ENCODE assay signal across 6 cellular contexts in genomic region chr7:129833353-129833752, GRCh38.
DNase-seq lines count a peak whose midpoint lies in the region; ATAC-seq, FAIRE-seq and TF ChIP-seq lines count a peak whose summit lies in the region.
"Not testable (repeated sequence)": the region's sequence is repeated elsewhere in the genome, so short reads cannot be mapped to it uniquely, and the experiment has no call there.

No MANE protein-coding gene starts in this region.

- H4K8ac ChIP-seq in mesenchymal stem cell (ENCODE audit: low read length), result not testable (repeated sequence)

- not testable (repeated sequence) for H3K4me2 ChIP-seq in HCT116 (ENCODE audit: low read length); endothelial cell of umbilical vein (ENCODE audit: insufficient read depth, low read length); mesenchymal stem cell (ENCODE audit: low read length, poor library complexity, severe bottlenecking)

- H3K9me2 ChIP-seq in HCT116 (ENCODE audit: insufficient read depth), result not testable (repeated sequence)

- H2BK15ac ChIP-seq in mesenchymal stem cell (ENCODE audit: low read depth, poor library complexity, severe bottlenecking), result not testable (repeated sequence)

- dilution Hi-C loops in endothelial cell of umbilical vein (cut with MboI; ENCODE audit: extremely low pct_ligation_motif_present, low sequenced_read_pairs), result not testable (repeated sequence)

- not testable (repeated sequence) for H3K4me3 Mint-ChIP-seq in osteocyte (ENCODE audit: unreplicated experiment)

- not testable (repeated sequence) for H3K18ac ChIP-seq in mesenchymal stem cell (ENCODE audit: low read depth in 1 of 2, low read length in 2 of 2)

- TF ChIP-seq CTCF in HCT116 (IDR thresholded peaks at IDR 0.05 in 2 of 3, conservative IDR thresholded peaks at IDR 0.05 in 1 of 3; ENCODE audit: borderline replicate concordance in 1 of 3, insufficient read depth in 1 of 3, low read depth in 2 of 3, low read length in 2 of 3); ascending aorta (IDR thresholded peaks at IDR 0.05); endothelial cell of umbilical vein (IDR thresholded peaks at IDR 0.05; ENCODE audit: extremely low read depth in 1 of 2, insufficient read depth in 1 of 2, low read depth in 1 of 2, low read length in 2 of 2); osteocyte (IDR thresholded peaks at IDR 0.05): not testable (repeated sequence)

- H3K79me2 ChIP-seq in HCT116 (ENCODE audit: insufficient read depth, low read length); endothelial cell of umbilical vein (ENCODE audit: control insufficient read depth, insufficient read depth, low read length): not testable (repeated sequence)

- not testable (repeated sequence) for H3K36me3 ChIP-seq in HCT116 (ENCODE audit: control insufficient read depth in 1 of 2, insufficient read depth in 2 of 2, low read length in 2 of 2); SK-N-MC (ENCODE audit: insufficient read depth, low read length); ascending aorta
- H3K36me3 ChIP-seq in endothelial cell of umbilical vein (ENCODE audit: control insufficient read depth in 2 of 2, extremely low read depth in 1 of 2, insufficient read depth in 2 of 2, low read length in 2 of 2) (peaks cover 5 to 30% of the 10 kb centered on the region in 2 experiments), mesenchymal stem cell (ENCODE audit: control insufficient read depth in 1 of 2, insufficient read depth in 2 of 2, low read depth in 1 of 2, low read length in 2 of 2) (peaks cover 35 to 63% of the 10 kb centered on the region in 2 experiments)

- WGBS in mesenchymal stem cell, result 84% methylated on average over 5 of the region's 6 CpGs

- not testable (repeated sequence) for H2BK5ac ChIP-seq in mesenchymal stem cell (ENCODE audit: low read depth, low read length, poor library complexity, severe bottlenecking)

- POLR2A ChIA-PET in HCT116 (lab: Charles Lee); endothelial cell of umbilical vein (lab: Charles Lee): not testable (repeated sequence)

- H2BK12ac ChIP-seq in mesenchymal stem cell (ENCODE audit: low read length in 2 of 2), result not testable (repeated sequence)

- not testable (repeated sequence) for ATAC-seq in HCT116

- intact Hi-C loops in HCT116 (cut with micrococcal nuclease); ascending aorta (cut with DNase I); endothelial cell of umbilical vein (cut with micrococcal nuclease): not testable (repeated sequence)

- not testable (repeated sequence) for H2AK5ac ChIP-seq in mesenchymal stem cell (ENCODE audit: low read length, severe bottlenecking)

- not testable (repeated sequence) for DNase-seq in HCT116 (ENCODE audit: low read depth, low spot score); SK-N-MC (ENCODE audit: low read depth, low spot score); ascending aorta (ENCODE audit: low spot score in 2 of 2); endothelial cell of umbilical vein (ENCODE audit: low read depth, low spot score); mesenchymal stem cell; osteocyte (ENCODE audit: extremely low spot score, unreplicated experiment)

- not testable (repeated sequence) for H3K14ac ChIP-seq in mesenchymal stem cell (ENCODE audit: low read length in 2 of 2)

- peak overlapping the region; percentile 79 for H3K27ac Mint-ChIP-seq in osteocyte (ENCODE audit: unreplicated experiment)

- H3K27ac ChIP-seq in HCT116 (ENCODE audit: low read depth, low read length) (peak overlapping the region; percentile 95; the same call in 1 of the 2 replicates), SK-N-MC (peak overlapping the region; percentile 26; the same call in 1 of the 2 replicates), ascending aorta (peak overlapping the region; percentile 11 to 34), mesenchymal stem cell (ENCODE audit: low read length, poor library complexity, severe bottlenecking) (peak overlapping the region; percentile 61)
- not testable (repeated sequence) for H3K27ac ChIP-seq in endothelial cell of umbilical vein (ENCODE audit: insufficient read depth, low read depth, low read length)

- H3K9me1 ChIP-seq in endothelial cell of umbilical vein (replicated peaks; ENCODE audit: control insufficient read depth, extremely low read depth, insufficient read depth, low read length), result not testable (repeated sequence)

- H3K9me3 Mint-ChIP-seq in osteocyte (ENCODE audit: unreplicated experiment), result not testable (repeated sequence)

- peaks cover 20% of the 10 kb centered on the region for H3K79me1 ChIP-seq in mesenchymal stem cell (replicated peaks; ENCODE audit: low read length, poor library complexity, severe bottlenecking)

- H3K27me3 ChIP-seq in HCT116 (ENCODE audit: insufficient read depth, low read length); ascending aorta; endothelial cell of umbilical vein (ENCODE audit: control insufficient read depth in 2 of 2, insufficient read depth in 2 of 2, low read length in 2 of 2); mesenchymal stem cell (ENCODE audit: control insufficient read depth in 1 of 2, insufficient read depth in 1 of 2, low read length in 2 of 2): not testable (repeated sequence)

- not testable (repeated sequence) for H3K9ac ChIP-seq in HCT116 (ENCODE audit: low read length); SK-N-MC (ENCODE audit: insufficient read length); endothelial cell of umbilical vein (replicated peaks; ENCODE audit: extremely low read depth, insufficient read depth, low read length); mesenchymal stem cell (ENCODE audit: low read length)

- not testable (repeated sequence) for H3K4me3 ChIP-seq in HCT116 (replicated peaks in 1 of 2; ENCODE audit: low read depth in 1 of 2, low read length in 2 of 2); SK-N-MC; ascending aorta; endothelial cell of umbilical vein (replicated peaks in 1 of 3; ENCODE audit: insufficient read depth in 1 of 3, low read depth in 1 of 3, low read length in 3 of 3); mesenchymal stem cell (ENCODE audit: insufficient read depth in 1 of 2, low read depth in 1 of 2, low read length in 2 of 2)

- peaks cover 63% of the 10 kb centered on the region for H3K4me1 Mint-ChIP-seq in osteocyte (ENCODE audit: unreplicated experiment)

- not testable (repeated sequence) for BruUV-seq in HCT116 (replicated peaks; lab: Mats Ljungman, UMichigan); endothelial cell of umbilical vein (replicated peaks; lab: Mats Ljungman, UMichigan)

- not testable (repeated sequence) for H3K27me3 Mint-ChIP-seq in osteocyte (ENCODE audit: unreplicated experiment)

- TF ChIP-seq POLR2A in HCT116 (IDR thresholded peaks at IDR 0.05; ENCODE audit: borderline replicate concordance, extremely low read depth, insufficient read depth, insufficient read length); endothelial cell of umbilical vein (IDR thresholded peaks at IDR 0.05; ENCODE audit: low read depth, low read length): not testable (repeated sequence)

- not testable (repeated sequence) for H4K91ac ChIP-seq in mesenchymal stem cell (ENCODE audit: low read length)

- peaks cover 42% of the 10 kb centered on the region for H3K36me3 Mint-ChIP-seq in osteocyte (ENCODE audit: unreplicated experiment)

- not testable (repeated sequence) for H3K9me3 ChIP-seq in HCT116 (ENCODE audit: control insufficient read depth in 1 of 2, insufficient read depth in 1 of 2, low read depth in 1 of 2, low read length in 2 of 2); SK-N-MC (ENCODE audit: low read depth, low read length); ascending aorta; endothelial cell of umbilical vein (replicated peaks; ENCODE audit: control insufficient read depth, insufficient read depth, low read length); mesenchymal stem cell (ENCODE audit: control insufficient read depth, low read length)

- RAD21 ChIA-PET in HCT116 (lab: Charles Lee; ENCODE audit: low non-redundant PET in 1 of 2, low total read pairs in 2 of 2, uncharacterized antibody in 2 of 2, unreplicated experiment in 2 of 2), result not testable (repeated sequence)

- not testable (repeated sequence) for H3K23ac ChIP-seq in mesenchymal stem cell (ENCODE audit: low read length in 2 of 2)

- not testable (repeated sequence) for TF ChIP-seq RAD21 in HCT116 (IDR thresholded peaks at IDR 0.05; ENCODE audit: low read depth)

- not testable (repeated sequence) for H2AFZ ChIP-seq in HCT116 (ENCODE audit: low read depth, low read length, poor library complexity, severe bottlenecking); endothelial cell of umbilical vein (ENCODE audit: low read depth, low read length); mesenchymal stem cell (ENCODE audit: low read depth, low read length)

- H2BK120ac ChIP-seq in mesenchymal stem cell (ENCODE audit: low read depth, low read length), result not testable (repeated sequence)

- FAIRE-seq in endothelial cell of umbilical vein (lab: Jason Lieb, UNC), result peak; percentile 24

- not testable (repeated sequence) for H4K20me1 ChIP-seq in HCT116 (ENCODE audit: insufficient read depth); endothelial cell of umbilical vein (replicated peaks; ENCODE audit: control insufficient read depth, extremely low read depth, insufficient read depth, low read length)

- CTCF ChIA-PET in HCT116 (lab: Charles Lee); endothelial cell of umbilical vein (lab: Charles Lee): not testable (repeated sequence)

- not testable (repeated sequence) for H3K4ac ChIP-seq in mesenchymal stem cell (ENCODE audit: low read depth in 1 of 2, low read length in 2 of 2)

- peaks cover 46 to 51% of the 10 kb centered on the region in 2 experiments for H3K4me1 ChIP-seq in HCT116 (ENCODE audit: control insufficient read depth in 1 of 2, insufficient read depth in 2 of 2, low read length in 2 of 2)
- H3K4me1 ChIP-seq in ascending aorta, result peaks cover 0 to 30% of the 10 kb centered on the region in 2 donors
- not testable (repeated sequence) for H3K4me1 ChIP-seq in endothelial cell of umbilical vein (ENCODE audit: control insufficient read depth, extremely low read depth, insufficient read depth, low read length)
- peaks cover 34% of the 10 kb centered on the region for H3K4me1 ChIP-seq in mesenchymal stem cell (ENCODE audit: control insufficient read depth, insufficient read depth, low read depth, low read length)
